In the genomic region with DNA sequence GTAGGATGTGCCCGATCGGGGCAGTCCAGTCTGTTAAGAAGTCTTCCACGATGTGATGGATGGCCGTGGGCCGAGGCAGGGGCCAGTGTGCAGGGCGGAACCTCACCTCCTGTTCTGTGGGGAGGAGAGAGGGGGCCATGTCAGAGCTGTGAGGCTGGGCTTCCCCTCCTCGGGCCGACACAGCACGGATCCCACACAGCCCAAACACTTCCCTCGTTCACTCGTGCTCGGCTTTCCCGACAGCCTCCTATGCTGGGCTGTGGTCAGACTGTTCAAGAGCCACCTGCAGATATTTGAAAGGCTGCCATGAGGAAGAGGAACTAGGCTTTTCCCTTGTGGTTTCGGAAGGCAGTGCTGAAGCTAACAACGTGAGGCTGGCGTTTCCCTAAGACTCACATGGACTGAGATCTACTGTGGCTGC, we compare ENCODE assay signal across 10 cellular contexts. TPM values are rescaled to one million over a fixed set of nuclear protein-coding genes. Genes with fewer than 3 reads are reported as not detected.
A peak's percentile ranks its signal among the peaks of the same experiment; 100 is the strongest.
DNase-seq lines count a peak whose midpoint lies in the region; ATAC-seq and TF ChIP-seq lines count a peak whose summit lies in the region.
"Had no signal": no experiment of that assay in that cellular context is flagged by ENCODE, and none has a peak within 500 bp of the region (broad histone marks: within the 10 kb centered on the region; RNA-seq: fewer than 3 reads in every experiment).

No MANE protein-coding gene starts in this region.

- TF ChIP-seq EP300 in esophagus muscularis mucosa (IDR thresholded peaks at IDR 0.05) (no peak), sigmoid colon (IDR thresholded peaks at IDR 0.05) (no peak)

- peaks cover 0 to 83% (median 50%) of the 10 kb centered on the region in 4 donors for H3K36me3 ChIP-seq in esophagus muscularis mucosa
- H3K36me3 ChIP-seq in sigmoid colon = peaks cover 0 to 47% (median 3%) of the 10 kb centered on the region in 4 donors

- no TSS peak for BruUV-seq in Calu3 (replicated peaks; lab: Mats Ljungman, UMichigan)

- no peak overlapping the region for H3K27ac ChIP-seq in esophagus muscularis mucosa (replicated peaks in 1 of 4)
- no peak overlapping the region for H3K27ac ChIP-seq in sigmoid colon

- H3K4me3 ChIP-seq in esophagus muscularis mucosa = no peak overlapping the region
- H3K4me3 ChIP-seq in sigmoid colon = no peak overlapping the region

- H3K27me3 Mint-ChIP-seq in T-helper 17 cell (no peaks in the 10 kb centered on the region), Calu3 (ENCODE audit: unreplicated experiment) (no peaks in the 10 kb centered on the region)
- H3K27me3 Mint-ChIP-seq in naive thymus-derived CD8-positive, alpha-beta T cell = no peaks in the 10 kb centered on the region

- H3K36me3 Mint-ChIP-seq in T-helper 17 cell (ENCODE audit: low read depth) (no peaks in the 10 kb centered on the region), Calu3 (ENCODE audit: insufficient read depth, unreplicated experiment) (peaks cover 22% of the 10 kb centered on the region)
- H3K36me3 Mint-ChIP-seq in naive thymus-derived CD8-positive, alpha-beta T cell = peaks cover 0 to 31% (median 11%) of the 10 kb centered on the region in 3 donors

- intact Hi-C loops in esophagus muscularis mucosa (cut with DNase I) (no loop called here), Calu3 (cut with micrococcal nuclease; ENCODE audit: unreplicated experiment) (no loop called here), sigmoid colon (cut with DNase I) (no loop called here)

- WGBS in esophagus muscularis mucosa = 70% methylated on average over 14 of the region's 16 CpGs
- 53 to 81% methylated on average over 16 of the region's 16 CpGs for WGBS in sigmoid colon, 2 donors

- H3K27ac Mint-ChIP-seq in T-helper 17 cell = no peak overlapping the region
- peak overlapping the region in 3 of 10 donors; percentile 19 to 35 (median 33) for H3K27ac Mint-ChIP-seq in naive thymus-derived CD8-positive, alpha-beta T cell
- H3K27ac Mint-ChIP-seq in Calu3 (ENCODE audit: unreplicated experiment) = no peak overlapping the region
- H3K27ac Mint-ChIP-seq: brain had no signal

- H3K9me3 ChIP-seq in T-helper 17 cell (ENCODE audit: control insufficient read depth, low read length, poor library complexity, severe bottlenecking) (no peaks in the 10 kb centered on the region), esophagus muscularis mucosa (no peaks in the 10 kb centered on the region), sigmoid colon (no peaks in the 10 kb centered on the region)

- ATAC-seq in HG02938 (IDR thresholded peaks at IDR 0.05; ENCODE audit: unreplicated experiment) (peak; percentile 66), T-helper 17 cell (peak; percentile 80)
- ATAC-seq in naive thymus-derived CD8-positive, alpha-beta T cell = peak; percentile 48 to 54

- H3K4me1 Mint-ChIP-seq in T-helper 17 cell (no peaks in the 10 kb centered on the region), Calu3 (ENCODE audit: low read depth, unreplicated experiment) (no peaks in the 10 kb centered on the region)
- H3K4me1 Mint-ChIP-seq in naive thymus-derived CD8-positive, alpha-beta T cell = peaks cover 0 to 17% (median 6%) of the 10 kb centered on the region in 4 donors
- H3K4me1 Mint-ChIP-seq: brain had no signal

- no peaks in the 10 kb centered on the region for H3K9me3 Mint-ChIP-seq in naive thymus-derived CD8-positive, alpha-beta T cell
- H3K9me3 Mint-ChIP-seq in Calu3 (ENCODE audit: low read depth, unreplicated experiment) = no peaks in the 10 kb centered on the region
- H3K9me3 Mint-ChIP-seq: brain had no signal

- H3K4me3 Mint-ChIP-seq in T-helper 17 cell (no peak overlapping the region), Calu3 (ENCODE audit: low read depth, unreplicated experiment) (no peak overlapping the region)
- peak overlapping the region in 2 of 10 donors; percentile 0 to 47 for H3K4me3 Mint-ChIP-seq in naive thymus-derived CD8-positive, alpha-beta T cell
- H3K4me3 Mint-ChIP-seq: brain had no signal

- H3K4me1 ChIP-seq in esophagus muscularis mucosa (no peaks in the 10 kb centered on the region), sigmoid colon (no peaks in the 10 kb centered on the region)

- TF ChIP-seq CTCF in GM13976 (IDR thresholded peaks at IDR 0.05; ENCODE audit: borderline replicate concordance, control extremely low read depth, extremely low read depth, insufficient read depth, missing control alignments) = no peak
- TF ChIP-seq CTCF in esophagus muscularis mucosa (IDR thresholded peaks at IDR 0.05) = no peak
- no peak for TF ChIP-seq CTCF in Calu3 (IDR thresholded peaks at IDR 0.05; ENCODE audit: unreplicated experiment)
- TF ChIP-seq CTCF in sigmoid colon (IDR thresholded peaks at IDR 0.05) = no peak

- CTCF ChIA-PET in Calu3 (lab: Charles Lee) = no interaction called here

- in situ Hi-C loops in GM13976 (cut with MboI; ENCODE audit: low sequenced_read_pairs, unreplicated experiment) = no loop called here

- TF ChIP-seq POLR2A in esophagus muscularis mucosa (IDR thresholded peaks at IDR 0.05; ENCODE audit: low read depth) (no peak), sigmoid colon (IDR thresholded peaks at IDR 0.05) (no peak)

- H3K27me3 ChIP-seq in esophagus muscularis mucosa (no peaks in the 10 kb centered on the region), sigmoid colon (no peaks in the 10 kb centered on the region)

- DNase-seq in GM13976 (ENCODE audit: low spot score) (peak; percentile 70), T-helper 17 cell (no peak), esophagus muscularis mucosa (ENCODE audit: extremely low spot score) (no peak), Calu3 (no peak), sigmoid colon (no peak)
- peak in 1 of 10 donors; percentile 25 for DNase-seq in naive thymus-derived CD8-positive, alpha-beta T cell
- DNase-seq in activated CD8-positive, alpha-beta memory T cell treated with anti-CD3 and anti-CD28 coated beads for 24 hours = no peak
- DNase-seq: small intestine had no signal

- POLR2A ChIA-PET in naive thymus-derived CD8-positive, alpha-beta T cell (lab: Charles Lee) = interaction anchor here (1.7 kb wide), 1 partner anchor 13 kb away, joined by 3 read pairs; the partner anchor contains the start of gene FOXRED2

RNA-seq across cellular contexts. Expression of gene TXN2, which starts 12.3 kb away (rescaled TPM):
- total RNA-seq in T-helper 17 cell (10 to 100 TPM; 27.0 to 32.3 TPM), esophagus muscularis mucosa (10 to 100 TPM; 34.9 to 56.5 (median 47.2) TPM), Calu3 (2022) (58.4 and 63.3 TPM in 2 replicates), sigmoid colon (10 to 100 TPM; 43.2 to 72.2 (median 61.9) TPM)
- 10 to 100 TPM; 40.8 to 43.4 TPM for total RNA-seq in naive thymus-derived CD8-positive, alpha-beta T cell
- 100 to 1,000 TPM; 145 to 158 (median 157) TPM for polyA plus RNA-seq in naive thymus-derived CD8-positive, alpha-beta T cell
- 100 to 1,000 TPM; 145 to 181 (median 171) TPM for polyA plus RNA-seq in sigmoid colon

RNA-seq across cellular contexts. Expression of gene FOXRED2, which starts 13.1 kb away (rescaled TPM):
- total RNA-seq in T-helper 17 cell (1 to 10 TPM; 1.0 to 1.3 TPM), esophagus muscularis mucosa (10 to 100 TPM in 1 of 4 donors, 1 to 10 TPM in 3; 4.6 to 12.5 (median 5.4) TPM), Calu3 (2022) (27.9 and 29.4 TPM in 2 replicates), sigmoid colon (1 to 10 TPM; 4.2 to 4.8 (median 4.7) TPM)
- total RNA-seq in naive thymus-derived CD8-positive, alpha-beta T cell = 1 to 10 TPM; 6.7 to 6.8 TPM
- 1 to 10 TPM; 1.8 to 6.8 (median 3.9) TPM for polyA plus RNA-seq in naive thymus-derived CD8-positive, alpha-beta T cell
- polyA plus RNA-seq in sigmoid colon = 1 to 10 TPM in 1 of 3 donors, under 1 TPM in 2; under 0.01 to 5.4 (median 0.69) TPM

RNA-seq across cellular contexts. Expression of gene EIF3D, which starts 35.3 kb away (rescaled TPM):
- total RNA-seq in T-helper 17 cell = 100 to 1,000 TPM; 231 to 239 TPM
- 100 to 1,000 TPM; 269 to 276 TPM for total RNA-seq in naive thymus-derived CD8-positive, alpha-beta T cell
- 100 to 1,000 TPM; 129 to 190 (median 173) TPM for polyA plus RNA-seq in naive thymus-derived CD8-positive, alpha-beta T cell
- total RNA-seq in esophagus muscularis mucosa = 100 to 1,000 TPM; 200 to 282 (median 252) TPM
- 214 and 224 TPM in 2 replicates for total RNA-seq in Calu3 (2022)
- total RNA-seq in sigmoid colon = 100 to 1,000 TPM; 260 to 376 (median 290) TPM
- 100 to 1,000 TPM; 130 to 221 (median 197) TPM for polyA plus RNA-seq in sigmoid colon
